ENCODE assay signal across 9 cellular contexts in the genomic region with DNA sequence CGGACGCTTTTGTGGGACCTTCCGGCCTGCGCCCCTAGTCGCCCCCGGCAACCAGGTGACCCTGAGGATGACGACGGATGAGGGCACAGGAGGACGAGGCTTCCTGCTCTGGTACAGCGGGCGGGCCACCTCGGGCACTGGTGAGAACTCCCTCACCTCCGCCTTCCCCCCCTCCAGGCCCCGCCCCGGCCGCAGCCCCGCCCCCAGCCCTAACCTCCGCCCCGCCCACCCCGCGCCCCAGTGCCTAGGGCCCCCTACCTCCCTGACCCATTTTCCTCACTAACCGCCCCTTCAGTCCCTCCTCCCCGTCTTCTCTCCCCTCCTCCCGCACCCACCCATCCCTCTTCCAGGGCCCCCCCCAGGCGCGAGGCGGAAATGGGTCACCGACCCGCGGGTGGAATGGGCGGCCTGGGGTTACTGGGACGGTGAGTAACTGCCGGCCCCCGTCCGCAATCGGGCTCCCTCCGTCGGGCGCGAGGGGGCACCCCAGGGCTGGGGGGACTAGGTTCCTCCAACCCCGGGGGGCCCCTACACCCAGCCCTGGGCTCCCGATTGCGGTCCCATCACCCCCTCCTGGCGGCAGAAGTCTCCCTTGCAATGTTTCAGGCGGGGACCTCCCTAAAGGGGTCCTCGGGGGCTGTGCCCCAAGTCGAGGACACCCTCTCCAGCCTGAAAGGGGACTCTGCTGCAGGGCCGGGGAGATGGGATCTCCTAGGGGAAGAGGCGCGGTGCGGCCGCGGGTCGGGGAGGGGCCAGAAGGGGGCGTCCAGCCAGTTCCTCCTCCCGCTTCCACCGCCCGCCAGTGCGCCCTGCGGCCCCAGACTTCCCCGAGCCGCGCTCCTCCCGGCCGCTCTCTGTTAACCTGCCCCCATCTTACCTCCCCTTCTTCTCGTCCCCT. TPM values are rescaled to one million over a fixed set of nuclear protein-coding genes. Genes with fewer than 3 reads are reported as not detected.
DNase-seq lines count a peak whose midpoint lies in the region; ATAC-seq, FAIRE-seq and TF ChIP-seq lines count a peak whose summit lies in the region.
"Had no signal": no experiment of that assay in that cellular context is flagged by ENCODE, and none has a peak within 500 bp of the region (broad histone marks: within the 10 kb centered on the region; RNA-seq: fewer than 3 reads in every experiment).

No MANE protein-coding gene starts in this region.

- H3K27me3 ChIP-seq in BLaER1 treated with 17β-estradiol and CSF1 and Interleukin-3, amounts not matched to agents 10 nM and 100 nM, result peaks cover 0 to 24% (median 19%) of the 10 kb centered on the region in 11 experiments; a peak in 17 of 22 replicates
- peaks cover 84% of the 10 kb centered on the region for H3K27me3 ChIP-seq in MM.1S (replicated peaks; ENCODE audit: insufficient read depth, low read length)
- H3K27me3 ChIP-seq in astrocyte (ENCODE audit: insufficient read depth, low read length), result no peaks in the 10 kb centered on the region
- H3K27me3 ChIP-seq in iPS DF 6.9 (ENCODE audit: control insufficient read depth, insufficient read depth, low read length), result no peaks in the 10 kb centered on the region

- H3K79me2 ChIP-seq in MM.1S (ENCODE audit: low read length) (no peaks in the 10 kb centered on the region), astrocyte (ENCODE audit: insufficient read depth, low read length) (peaks cover 6% of the 10 kb centered on the region)

- FAIRE-seq in astrocyte (lab: Jason Lieb, UNC), result no peak
- FAIRE-seq: TTC549 had no signal

- DNase-seq in GM19240 (ENCODE audit: insufficient read length, low spot score) (peak; percentile 72), MM.1S (peak; percentile 43), T-helper 17 cell (peak; percentile 51 to 78 (median 76)), astrocyte (ENCODE audit: low read depth) (no peak), iPS DF 6.9 (ENCODE audit: low read depth, low spot score) (no peak), pons (ENCODE audit: low spot score) (no peak)

- no peak overlapping the region for H3K27ac Mint-ChIP-seq in T-helper 17 cell
- peak overlapping the region; percentile 34 for H3K27ac Mint-ChIP-seq in astrocyte (ENCODE audit: unreplicated experiment)

- H3K4me3 Mint-ChIP-seq in T-helper 17 cell, result peak overlapping the region; percentile 90
- peak overlapping the region; percentile 86 for H3K4me3 Mint-ChIP-seq in astrocyte (ENCODE audit: unreplicated experiment)

- H3K36me3 ChIP-seq in BLaER1 treated with 17β-estradiol and CSF1 and Interleukin-3, amounts not matched to agents 10 nM and 100 nM, result no peaks in the 10 kb centered on the region
- no peaks in the 10 kb centered on the region for H3K36me3 ChIP-seq in MM.1S (replicated peaks; ENCODE audit: insufficient read depth, low read length)
- peaks cover 4% of the 10 kb centered on the region for H3K36me3 ChIP-seq in astrocyte (ENCODE audit: insufficient read depth, low read length)
- H3K36me3 ChIP-seq in iPS DF 6.9 (ENCODE audit: control insufficient read depth, insufficient read depth, low read length), result 0 out of 2 replicates have a peak, but pooled peaks cover 5% of the 10 kb centered on the region

- peak overlapping the region; percentile 94 to 100 (median 98) for H3K4me2 ChIP-seq in BLaER1 treated with 17β-estradiol and CSF1 and Interleukin-3, amounts not matched to agents 10 nM and 100 nM
- H3K4me2 ChIP-seq in MM.1S (ENCODE audit: low read depth, low read length), result peak overlapping the region; percentile 99
- peak overlapping the region; percentile 97 for H3K4me2 ChIP-seq in astrocyte (ENCODE audit: low read length)

- H3K9me3 ChIP-seq in BLaER1 treated with 17β-estradiol and CSF1 and Interleukin-3, amounts not matched to agents 10 nM and 100 nM (replicated peaks in 1 of 11), result no peaks in the 10 kb centered on the region
- H3K9me3 ChIP-seq in MM.1S (replicated peaks; ENCODE audit: insufficient read depth, low read length), result no peaks in the 10 kb centered on the region
- H3K9me3 ChIP-seq in T-helper 17 cell (ENCODE audit: control insufficient read depth, low read length, poor library complexity, severe bottlenecking), result no peaks in the 10 kb centered on the region
- no peaks in the 10 kb centered on the region for H3K9me3 ChIP-seq in astrocyte (ENCODE audit: insufficient read depth, low read depth, low read length)
- no peaks in the 10 kb centered on the region for H3K9me3 ChIP-seq in iPS DF 6.9 (ENCODE audit: control insufficient read depth, insufficient read depth, low read length)

- peak; percentile 75 for ATAC-seq in T-helper 17 cell

- H3K36me3 Mint-ChIP-seq in T-helper 17 cell (ENCODE audit: low read depth) (no peaks in the 10 kb centered on the region), astrocyte (ENCODE audit: low read depth, unreplicated experiment) (peaks cover 6% of the 10 kb centered on the region)

- no peaks in the 10 kb centered on the region for H4K20me1 ChIP-seq in BLaER1 treated with 17β-estradiol and CSF1 and Interleukin-3, amounts not matched to agents 10 nM and 100 nM
- no peaks in the 10 kb centered on the region for H4K20me1 ChIP-seq in MM.1S (ENCODE audit: insufficient read depth, low read length)
- peaks cover 9% of the 10 kb centered on the region for H4K20me1 ChIP-seq in astrocyte (ENCODE audit: insufficient read depth, low read length)

- no peaks in the 10 kb centered on the region for H3K9me2 ChIP-seq in MM.1S (replicated peaks; ENCODE audit: insufficient read depth, low read length)

- H3F3A ChIP-seq in MM.1S (ENCODE audit: insufficient read depth, low read length), result no peaks in the 10 kb centered on the region

- H3K9ac ChIP-seq in BLaER1 treated with 17β-estradiol and CSF1 and Interleukin-3, amounts not matched to agents 10 nM and 100 nM, result peak overlapping the region; percentile 61 to 80 (median 75)
- peak overlapping the region; percentile 25; the same call in 1 of the 2 replicates for H3K9ac ChIP-seq in MM.1S (ENCODE audit: low read length)
- peak overlapping the region; percentile 81 for H3K9ac ChIP-seq in astrocyte (ENCODE audit: low read length)

- H3K4me1 Mint-ChIP-seq in T-helper 17 cell (peaks cover 20% of the 10 kb centered on the region), astrocyte (ENCODE audit: low read depth, unreplicated experiment) (peaks cover 4% of the 10 kb centered on the region)

- H3K27me3 Mint-ChIP-seq in T-helper 17 cell, result no peaks in the 10 kb centered on the region
- peaks cover 9% of the 10 kb centered on the region for H3K27me3 Mint-ChIP-seq in astrocyte (ENCODE audit: low read depth, unreplicated experiment)

- no CpG with 5 or more reads among the region's 66 CpGs for WGBS in iPS DF 6.9 (ENCODE audit: insufficient coverage, insufficient read length)

- H3K9me3 Mint-ChIP-seq in astrocyte (ENCODE audit: unreplicated experiment), result no peaks in the 10 kb centered on the region

- H3K4me3 ChIP-seq in BLaER1 treated with 17β-estradiol and CSF1 and Interleukin-3, amounts not matched to agents 10 nM and 100 nM, result peak overlapping the region; percentile 65 to 75 (median 69)
- H3K4me3 ChIP-seq in MM.1S (ENCODE audit: low read length), result peak overlapping the region; percentile 69
- peak overlapping the region; percentile 64 for H3K4me3 ChIP-seq in astrocyte (ENCODE audit: insufficient read depth, low read depth, low read length)
- peak overlapping the region; percentile 46; the same call in 1 of the 2 replicates for H3K4me3 ChIP-seq in iPS DF 6.9 (ENCODE audit: low read length)
- peak overlapping the region; percentile 52 to 76 (median 63) for H3K4me3 ChIP-seq in skin epidermis

- peaks cover 30 to 65% (median 60%) of the 10 kb centered on the region in 10 experiments; a peak in 19 of 20 replicates for H3K4me1 ChIP-seq in BLaER1 treated with 17β-estradiol and CSF1 and Interleukin-3, amounts not matched to agents 10 nM and 100 nM
- H3K4me1 ChIP-seq in MM.1S (ENCODE audit: low read length), result no peaks in the 10 kb centered on the region; the same call in 1 of the 2 replicates
- peaks cover 36% of the 10 kb centered on the region for H3K4me1 ChIP-seq in astrocyte (ENCODE audit: insufficient read depth, low read length)
- H3K4me1 ChIP-seq in iPS DF 6.9 (ENCODE audit: control insufficient read depth, insufficient read depth, low read length), result peaks cover 3% of the 10 kb centered on the region

- H2AFZ ChIP-seq in MM.1S (ENCODE audit: low read length) (peak overlapping the region; percentile 89), astrocyte (ENCODE audit: low read depth, low read length) (peak overlapping the region; percentile 77)

- peak overlapping the region in 10 of 11 experiments; percentile 39 to 75 (median 70); a peak in 20 of 22 replicates for H3K27ac ChIP-seq in BLaER1 treated with 17β-estradiol and CSF1 and Interleukin-3, amounts not matched to agents 10 nM and 100 nM
- H3K27ac ChIP-seq in MM.1S (ENCODE audit: low read length), result no peak overlapping the region
- H3K27ac ChIP-seq in astrocyte (ENCODE audit: low read depth, low read length), result peak overlapping the region; percentile 62
- no peak overlapping the region for H3K27ac ChIP-seq in iPS DF 6.9 (ENCODE audit: low read length)
- peak overlapping the region in 20 of 21 experiments; percentile 26 to 87 (median 77) for H3K27ac ChIP-seq in skin epidermis

- TF ChIP-seq CTCF in MM.1S (IDR thresholded peaks at IDR 0.05; ENCODE audit: low read length) (peak; percentile 39), astrocyte (IDR thresholded peaks at IDR 0.05; ENCODE audit: insufficient read depth, low read depth, low read length) (no peak)

RNA-seq across cellular contexts. Expression of gene PCOLCE, which starts 2.2 kb away (rescaled TPM):
- 10 to 100 TPM; 12.6 to 14.7 TPM for total RNA-seq in T-helper 17 cell
- total RNA-seq in astrocyte, result 10.8 and 15.5 TPM in 2 replicates

RNA-seq across cellular contexts. Expression of gene MOSPD3, which starts 8.0 kb away (rescaled TPM):
- 10 to 100 TPM; 16.4 to 16.5 TPM for total RNA-seq in T-helper 17 cell
- 18.8 and 20.2 TPM in 2 replicates for total RNA-seq in astrocyte

RNA-seq across cellular contexts. Expression of gene FBXO24, which starts 18.2 kb away (rescaled TPM):
- total RNA-seq in T-helper 17 cell (under 1 TPM; 0.31 to 0.70 TPM), astrocyte (0.17 and 0.52 TPM in 2 replicates)

RNA-seq across cellular contexts. Expression of gene LRCH4, which starts 18.4 kb away (rescaled TPM):
- total RNA-seq in T-helper 17 cell (100 to 1,000 TPM; 284 to 305 TPM), astrocyte (52.7 and 62.5 TPM in 2 replicates)

RNA-seq across cellular contexts. Expression of gene SAP25, which starts 30.6 kb away (rescaled TPM):
- total RNA-seq in T-helper 17 cell (10 to 100 TPM; 33.1 to 43.1 TPM), astrocyte (1.4 and 1.9 TPM in 2 replicates)

Comparison
In these comparisons a context has a peak if more than half of its experiments do, and no peak if none do; other contexts are left out.
1. H3K27ac ChIP-seq: peak in BLaER1 treated with 17β-estradiol and CSF1 and Interleukin-3, amounts not matched to agents 10 nM and 100 nM (10 of 11), astrocyte (single experiment) and skin epidermis (20 of 21); none in MM.1S (single experiment) and iPS DF 6.9 (single experiment).
2. H3K9ac ChIP-seq: peak in every context shown above with its lines; median percentile 81 in astrocyte; 75 in BLaER1 treated with 17β-estradiol and CSF1 and Interleukin-3, amounts not matched to agents 10 nM and 100 nM; 25 in MM.1S.
3. DNase-seq: peak in GM19240 (single experiment), MM.1S (single experiment) and T-helper 17 cell (3 of 3); none in astrocyte (single experiment), iPS DF 6.9 (single experiment) and pons (single experiment).
4. Peak in every context shown above with its lines, with median percentiles within 50 percentile points of each other: H3K4me2 ChIP-seq and H3K4me3 ChIP-seq.